Comparison of ENCODE assay signal across 8 cellular contexts in the genomic region with DNA sequence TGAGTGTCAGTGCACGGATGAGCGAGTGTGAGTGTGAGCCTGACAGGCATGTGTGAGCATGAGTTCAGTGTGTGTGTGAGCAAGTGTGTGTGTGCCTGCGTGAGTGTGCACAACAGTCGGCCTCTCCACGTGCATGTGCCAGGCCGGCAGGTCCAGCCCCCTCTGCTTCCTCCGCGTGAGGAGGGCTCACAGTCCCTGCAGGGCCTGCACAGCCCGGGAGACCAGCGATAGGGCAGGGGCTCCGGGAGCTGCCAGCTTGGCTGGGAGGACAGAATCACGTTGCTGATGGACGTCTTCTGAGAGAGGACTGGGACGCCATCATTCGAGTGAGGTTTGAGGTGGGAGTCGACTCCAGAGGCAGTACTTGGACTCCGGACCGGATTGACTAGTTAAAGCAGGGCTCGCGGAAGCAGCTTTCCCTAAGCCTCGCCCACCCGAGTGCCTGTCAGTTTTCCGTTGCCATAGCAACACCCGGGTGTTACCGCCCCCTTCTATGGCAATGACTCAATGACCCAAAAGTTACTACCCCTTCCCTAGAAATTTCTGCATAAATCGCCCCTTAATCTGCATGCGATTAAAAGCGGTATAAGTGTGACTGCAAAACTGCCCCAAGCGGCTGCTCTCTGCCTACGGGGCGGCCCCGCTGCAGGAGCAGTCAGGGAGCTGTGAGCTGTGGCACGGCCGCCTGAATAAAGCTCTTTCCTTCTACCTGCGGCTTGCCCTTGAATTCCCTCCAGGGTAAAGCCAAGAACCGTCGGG. TPM values are rescaled to one million over a fixed set of nuclear protein-coding genes. Genes with fewer than 3 reads are reported as not detected.
DNase-seq lines count a peak whose midpoint lies in the region; ATAC-seq and TF ChIP-seq lines count a peak whose summit lies in the region.

No MANE protein-coding gene starts in this region.

- POLR2A ChIA-PET in activated naive CD8-positive, alpha-beta T cell treated with anti-CD3 and anti-CD28 coated beads, Interleukin-2, amount 10 ng/mL, durations not matched to agents 7 days and 5 days (lab: Charles Lee): interaction anchor here (1.4 kb wide), 1 partner anchor 314 kb away, joined by 4 read pairs; a partner anchor contains a TSS

- peak overlapping the region; percentile 80 for H3K27ac Mint-ChIP-seq in activated naive CD8-positive, alpha-beta T cell treated with anti-CD3 and anti-CD28 coated beads, Interleukin-2, amount 10 ng/mL, durations not matched to agents 7 days and 5 days

- no peak for TF ChIP-seq POLR2A in transverse colon (IDR thresholded peaks at IDR 0.05)

- intact Hi-C loops in heart right ventricle (cut with DNase I): no loop called here
- intact Hi-C loops in posterior cingulate gyrus (cut with DNase I): no loop called here
- intact Hi-C loops in transverse colon (cut with DNase I; ENCODE audit: low total_unique reads): no loop called here

- peak; percentile 53 for DNase-seq in RPMI7951 (ENCODE audit: low read depth)
- peak; percentile 76 for DNase-seq in activated naive CD8-positive, alpha-beta T cell treated with anti-CD3 and anti-CD28 coated beads, Interleukin-2, amount 10 ng/mL, durations not matched to agents 7 days and 5 days
- DNase-seq in heart right ventricle: peak; percentile 63 to 66
- peak in 7 of 10 donors; percentile 14 to 93 (median 70) for DNase-seq in posterior cingulate gyrus
- peak; percentile 70 for DNase-seq in transverse colon
- DNase-seq in NCI-H524 treated with DMSO at 0.1 percent for 48 hours (lab: John Stamatoyannopoulos, UW): no peak

- H3K27ac ChIP-seq in heart right ventricle (peak overlapping the region in 5 of 10 donors; percentile 0 to 63 (median 47)), transverse colon (peak overlapping the region in 1 of 4 donors; percentile 67)

- WGBS in heart right ventricle, 2 donors: 8 to 14% methylated on average over 37 of the region's 37 CpGs
- 9% methylated on average over 36 of the region's 37 CpGs; no CpG with 5 or more reads in 1 of the 2 donors for WGBS in transverse colon (ENCODE audit: low coverage in 1 of 2), 2 donors

- H3K27me3 ChIP-seq in heart right ventricle (peaks cover 0 to 46% (median 13%) of the 10 kb centered on the region in 7 donors), transverse colon (peaks cover 3% of the 10 kb centered on the region)

- in situ Hi-C loops in transverse colon (cut with MboI; ENCODE audit: low pct_ligation_motif_present in 1 of 4, low pct_unique_long_range_greater_than_20kb in 1 of 4, low sequenced_read_pairs in 3 of 4): no loop called here

- H3K4me1 ChIP-seq in heart right ventricle: peaks cover 0 to 27% (median 10%) of the 10 kb centered on the region in 9 donors
- peaks cover 0 to 8% (median 2%) of the 10 kb centered on the region in 4 donors for H3K4me1 ChIP-seq in transverse colon

- no peak for TF ChIP-seq EP300 in transverse colon (IDR thresholded peaks at IDR 0.05; ENCODE audit: low read depth)

- H3K36me3 ChIP-seq in heart right ventricle: no peaks in the 10 kb centered on the region
- H3K36me3 ChIP-seq in transverse colon: no peaks in the 10 kb centered on the region

- peak; percentile 62 for ATAC-seq in HG02678 (IDR thresholded peaks at IDR 0.05; ENCODE audit: unreplicated experiment)
- ATAC-seq in activated naive CD8-positive, alpha-beta T cell treated with anti-CD3 and anti-CD28 coated beads, Interleukin-2, amount 10 ng/mL, durations not matched to agents 7 days and 5 days (ENCODE audit: low read depth): peak; percentile 77
- peak; percentile 45 to 84 (median 69) for ATAC-seq in heart right ventricle

- H3K36me3 Mint-ChIP-seq in activated naive CD8-positive, alpha-beta T cell treated with anti-CD3 and anti-CD28 coated beads, Interleukin-2, amount 10 ng/mL, durations not matched to agents 7 days and 5 days: no peaks in the 10 kb centered on the region

- no peaks in the 10 kb centered on the region for H3K9me3 Mint-ChIP-seq in activated naive CD8-positive, alpha-beta T cell treated with anti-CD3 and anti-CD28 coated beads, Interleukin-2, amount 10 ng/mL, durations not matched to agents 7 days and 5 days

- TF ChIP-seq CTCF in GM12875 (IDR thresholded peaks at IDR 0.05; ENCODE audit: borderline replicate concordance, insufficient read depth, low read depth, low read length): no peak
- TF ChIP-seq CTCF in heart right ventricle (IDR thresholded peaks at IDR 0.05): no peak
- peak in 1 of 5 experiments; percentile 22 for TF ChIP-seq CTCF in transverse colon (IDR thresholded peaks at IDR 0.05)

- H3K4me1 Mint-ChIP-seq in activated naive CD8-positive, alpha-beta T cell treated with anti-CD3 and anti-CD28 coated beads, Interleukin-2, amount 10 ng/mL, durations not matched to agents 7 days and 5 days: peaks cover 13% of the 10 kb centered on the region

- H3K4me3 ChIP-seq in GM12875 (ENCODE audit: low read depth, low read length): peak overlapping the region; percentile 36
- H3K4me3 ChIP-seq in heart right ventricle: peak overlapping the region in 9 of 10 donors; percentile 30 to 69 (median 56)
- peak overlapping the region; percentile 42 to 62 (median 48) for H3K4me3 ChIP-seq in transverse colon

- H3K9me3 ChIP-seq in heart right ventricle (no peaks in the 10 kb centered on the region), transverse colon (no peaks in the 10 kb centered on the region)

- peaks cover 6% of the 10 kb centered on the region for H3K27me3 Mint-ChIP-seq in activated naive CD8-positive, alpha-beta T cell treated with anti-CD3 and anti-CD28 coated beads, Interleukin-2, amount 10 ng/mL, durations not matched to agents 7 days and 5 days

- peak overlapping the region; percentile 92 for H3K4me3 Mint-ChIP-seq in activated naive CD8-positive, alpha-beta T cell treated with anti-CD3 and anti-CD28 coated beads, Interleukin-2, amount 10 ng/mL, durations not matched to agents 7 days and 5 days

RNA-seq across cellular contexts. Expression of a gene that starts 19.7 kb away (rescaled TPM):
- total RNA-seq in RPMI7951 (2014; rRNA removed; shearing (Covaris generic)): not detected in 2 replicates
- total RNA-seq in activated naive CD8-positive, alpha-beta T cell treated with anti-CD3 and anti-CD28 coated beads, Interleukin-2, amount 10 ng/mL, durations not matched to agents 7 days and 5 days: not detected
- total RNA-seq in heart right ventricle (1 to 10 TPM in 7 of 10 donors, under 1 TPM in 3; 0.61 to 1.9 (median 1.2) TPM), transverse colon (not detected)
- under 1 TPM; 0.36 to 0.88 TPM for polyA plus RNA-seq in heart right ventricle
